8 cellular contexts compared by ENCODE assay signal in the genomic region with DNA sequence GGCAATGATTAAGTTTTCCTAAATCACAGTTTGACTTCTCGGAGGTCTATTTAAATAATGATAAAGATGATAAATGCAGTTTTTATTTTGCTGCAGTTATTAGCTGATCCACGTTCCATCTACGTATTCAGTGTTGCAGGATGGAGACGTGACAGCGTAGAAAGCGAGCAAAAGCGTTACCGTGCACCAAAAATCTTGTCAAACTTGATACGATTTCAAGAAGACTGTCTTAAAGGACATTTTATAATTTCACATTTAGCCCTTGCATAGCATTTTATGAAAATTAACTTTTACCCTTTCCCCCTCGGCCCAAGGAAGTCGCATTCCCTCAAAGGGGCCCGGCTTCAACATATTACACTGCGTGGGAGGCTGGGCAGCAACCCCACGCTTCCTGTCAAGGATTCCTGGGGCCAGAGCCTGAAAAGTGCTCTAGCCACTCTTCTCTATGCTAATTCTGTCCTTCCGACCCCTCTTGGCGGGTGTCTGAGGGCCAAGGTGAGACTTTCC. TPM values are rescaled to one million over a fixed set of nuclear protein-coding genes. Genes with fewer than 3 reads are reported as not detected.
A peak's percentile ranks its signal among the peaks of the same experiment; 100 is the strongest.
DNase-seq lines count a peak whose midpoint lies in the region; ATAC-seq and TF ChIP-seq lines count a peak whose summit lies in the region.

No MANE protein-coding gene starts in this region.

- peak overlapping the region; percentile 92 for H3K27ac Mint-ChIP-seq in Caco-2 (ENCODE audit: unreplicated experiment)
- H3K27ac Mint-ChIP-seq in osteocyte (ENCODE audit: unreplicated experiment): peak overlapping the region; percentile 94

- intact Hi-C loops in Caco-2 (cut with micrococcal nuclease; ENCODE audit: unreplicated experiment) (loop anchor here (1.0 to 10.0 kb wide), 5 partner anchors 9 to 462 kb away; partner anchors contain the start of gene CXXC5), esophagus squamous epithelium (cut with DNase I) (no loop called here)

- H3K36me3 Mint-ChIP-seq in Caco-2 (ENCODE audit: insufficient read depth, unreplicated experiment) (peaks cover 15% of the 10 kb centered on the region), osteocyte (ENCODE audit: unreplicated experiment) (no peaks in the 10 kb centered on the region)

- H3K36me3 ChIP-seq in Caco-2 (ENCODE audit: control insufficient read depth, insufficient read depth, low read length): no peaks in the 10 kb centered on the region
- H3K36me3 ChIP-seq in Peyer's patch: no peaks in the 10 kb centered on the region
- H3K36me3 ChIP-seq in esophagus squamous epithelium: no peaks in the 10 kb centered on the region

- H3K27me3 ChIP-seq in Caco-2 (replicated peaks; ENCODE audit: control insufficient read depth, insufficient read depth, low read length): no peaks in the 10 kb centered on the region
- H3K27me3 ChIP-seq in Peyer's patch: no peaks in the 10 kb centered on the region
- H3K27me3 ChIP-seq in esophagus squamous epithelium: no peaks in the 10 kb centered on the region

- DNase-seq in Caco-2: no peak
- DNase-seq in Peyer's patch: no peak
- no peak for DNase-seq in esophagus squamous epithelium (lab: John Stamatoyannopoulos, UW)
- no peak for DNase-seq in osteocyte (ENCODE audit: extremely low spot score, unreplicated experiment)
- DNase-seq in NCI-H2196 (lab: John Stamatoyannopoulos, UW; ENCODE audit: unreplicated experiment): no peak
- DNase-seq in NCI-H2107 treated with DMSO at 0.1 percent for 48 hours (lab: John Stamatoyannopoulos, UW; ENCODE audit: unreplicated experiment): no peak
- no peak for DNase-seq in stimulated activated CD4-positive, alpha-beta T cell treated with anti-CD3 and anti-CD28 coated beads, Interleukin-15, amount 100 ng/mL, for 24 hours

- H3K9me3 Mint-ChIP-seq in Caco-2 (ENCODE audit: unreplicated experiment): no peaks in the 10 kb centered on the region
- no peaks in the 10 kb centered on the region for H3K9me3 Mint-ChIP-seq in osteocyte (ENCODE audit: unreplicated experiment)

- POLR2A ChIA-PET in Caco-2 (lab: Charles Lee): interaction anchor here (0.5 to 1.0 kb wide), 4 partner anchors 26 to 240 kb away, joined by 3 to 6 read pairs (median 3); partner anchors contain the start of genes HBEGF and NRG2

- no peak for TF ChIP-seq CTCF in Caco-2 (IDR thresholded peaks at IDR 0.05; ENCODE audit: insufficient read depth in 1 of 2, low read depth in 1 of 2, low read length in 1 of 2, severe bottlenecking in 1 of 2, unreplicated experiment in 1 of 2)
- TF ChIP-seq CTCF in Peyer's patch (IDR thresholded peaks at IDR 0.05): no peak
- TF ChIP-seq CTCF in esophagus squamous epithelium (IDR thresholded peaks at IDR 0.05): no peak
- no peak for TF ChIP-seq CTCF in osteocyte (IDR thresholded peaks at IDR 0.05)

- no peaks in the 10 kb centered on the region for H3K9me3 ChIP-seq in Caco-2
- H3K9me3 ChIP-seq in Peyer's patch: no peaks in the 10 kb centered on the region
- no peaks in the 10 kb centered on the region for H3K9me3 ChIP-seq in esophagus squamous epithelium

- H3K4me1 Mint-ChIP-seq in Caco-2 (ENCODE audit: low read depth, unreplicated experiment) (peaks cover 14% of the 10 kb centered on the region), osteocyte (ENCODE audit: unreplicated experiment) (peaks cover 25% of the 10 kb centered on the region)

- 49 to 55% methylated on average over 15 to 16 of the region's 16 CpGs for WGBS in esophagus squamous epithelium, 2 donors

- H3K4me1 ChIP-seq in Caco-2 (peaks cover 4% of the 10 kb centered on the region; the same call in 1 of the 2 replicates), Peyer's patch (peaks cover 0 to 21% (median 3%) of the 10 kb centered on the region in 4 donors), esophagus squamous epithelium (peaks cover 17 to 50% (median 24%) of the 10 kb centered on the region in 3 donors)

- H3K27me3 Mint-ChIP-seq in Caco-2 (ENCODE audit: insufficient read depth, unreplicated experiment): peaks cover 4% of the 10 kb centered on the region
- peaks cover 81% of the 10 kb centered on the region for H3K27me3 Mint-ChIP-seq in osteocyte (ENCODE audit: unreplicated experiment)

- ATAC-seq in GM19455 (IDR thresholded peaks at IDR 0.05; ENCODE audit: unreplicated experiment): no peak

- H3K4me3 ChIP-seq in Caco-2 (ENCODE audit: low read depth, low read length) (peak overlapping the region; percentile 73), Peyer's patch (peak overlapping the region; percentile 62 to 70 (median 69)), esophagus squamous epithelium (peak overlapping the region; percentile 63 to 76 (median 70))

- H3K4me3 Mint-ChIP-seq in Caco-2 (ENCODE audit: unreplicated experiment) (peak overlapping the region; percentile 94), osteocyte (ENCODE audit: unreplicated experiment) (peak overlapping the region; percentile 91)

- H3K27ac ChIP-seq in Peyer's patch (peak overlapping the region; percentile 92 to 96 (median 93)), esophagus squamous epithelium (peak overlapping the region; percentile 96 to 98 (median 97))

- BruUV-seq in Caco-2 (replicated peaks; lab: Mats Ljungman, UMichigan): TSS peak; percentile 60

- CTCF ChIA-PET in Caco-2 (lab: Charles Lee): interaction anchor here (0.9 to 1.0 kb wide), 3 partner anchors 34 to 138 kb away, joined by 3 read pairs; no protein-coding TSS in a partner anchor

- TF ChIP-seq POLR2A in Peyer's patch (IDR thresholded peaks at IDR 0.05) (no peak), esophagus squamous epithelium (IDR thresholded peaks at IDR 0.05) (no peak)

RNA-seq across cellular contexts. Expression of gene PURA, which starts 7.1 kb away (rescaled TPM):
- 14.5 and 15.2 TPM in 2 replicates for total RNA-seq in Caco-2 (2022)
- total RNA-seq in Peyer's patch: 10 to 100 TPM; 22.2 to 24.7 (median 22.7) TPM
- 10 to 100 TPM in 2 of 4 donors, 1 to 10 TPM in 2; 8.2 to 18.9 (median 10.6) TPM for total RNA-seq in esophagus squamous epithelium
- 11.4 and 11.5 TPM in 2 replicates for total RNA-seq in osteocyte

RNA-seq across cellular contexts. Expression of gene IGIP, which starts 18.9 kb away (rescaled TPM):
- total RNA-seq in Caco-2 (2022) (3.7 TPM in 2 replicates), Peyer's patch (10 to 100 TPM; 10.2 to 16.5 (median 12.4) TPM), esophagus squamous epithelium (10 to 100 TPM in 1 of 4 donors, 1 to 10 TPM in 3; 2.9 to 12.4 (median 6.5) TPM), osteocyte (4.1 and 4.3 TPM in 2 replicates)
